Comparison of ENCODE assay signal across 10 cellular contexts in the genomic region with DNA sequence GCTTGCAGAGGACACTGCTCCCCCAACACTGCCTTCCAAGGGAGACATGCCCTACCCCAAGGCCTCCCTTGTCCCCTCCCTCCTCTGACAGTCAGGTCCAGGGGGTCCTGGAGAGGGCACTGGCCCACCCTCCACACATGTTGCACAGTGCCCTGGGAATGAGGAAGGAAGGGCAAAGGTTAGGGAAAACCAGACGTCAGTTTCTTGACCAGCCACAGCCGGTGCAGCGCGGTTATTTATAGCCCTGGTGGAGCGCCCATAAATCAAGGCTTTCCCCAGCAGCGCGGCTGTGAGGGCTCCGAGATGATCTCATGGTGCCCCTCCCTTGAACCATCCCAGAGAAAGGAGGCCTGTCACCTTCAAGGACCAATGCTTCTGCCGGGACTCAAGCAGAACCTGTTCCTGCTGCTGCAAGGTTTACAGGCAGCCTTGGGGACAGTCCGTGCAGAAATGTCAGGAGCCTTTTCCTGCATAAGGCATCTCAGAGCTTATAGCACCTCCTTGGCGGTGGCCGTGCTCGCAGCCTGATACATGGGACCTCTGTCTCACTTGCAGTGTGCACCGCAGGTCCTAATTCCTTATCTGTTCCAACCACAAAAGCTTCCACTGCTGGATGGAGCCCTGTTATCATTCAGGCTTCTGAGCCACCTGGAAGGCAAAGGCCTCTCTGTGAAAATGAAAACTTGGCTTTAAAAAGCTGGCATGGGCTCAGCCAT.
DNase-seq lines count a peak whose midpoint lies in the region; ATAC-seq, FAIRE-seq and TF ChIP-seq lines count a peak whose summit lies in the region.
"Had no signal": no experiment of that assay in that cellular context is flagged by ENCODE, and none has a peak within 500 bp of the region (broad histone marks: within the 10 kb centered on the region; RNA-seq: fewer than 3 reads in every experiment).

No MANE protein-coding gene starts in this region.

- H3K27me3 Mint-ChIP-seq in T-helper 17 cell: no peaks in the 10 kb centered on the region

- TF ChIP-seq CTCF in endothelial cell of umbilical vein (IDR thresholded peaks at IDR 0.05; ENCODE audit: extremely low read depth in 1 of 2, insufficient read depth in 1 of 2, low read depth in 1 of 2, low read length in 2 of 2): no peak

- H3K4me1 ChIP-seq in endothelial cell of umbilical vein (ENCODE audit: control insufficient read depth, extremely low read depth, insufficient read depth, low read length): peaks cover 2% of the 10 kb centered on the region

- peaks cover 0 to 1% of the 10 kb centered on the region in 2 experiments for H3K27me3 ChIP-seq in endothelial cell of umbilical vein (ENCODE audit: control insufficient read depth in 2 of 2, insufficient read depth in 2 of 2, low read length in 2 of 2)

- ATAC-seq in GM19397 (IDR thresholded peaks at IDR 0.05; ENCODE audit: unreplicated experiment) (no peak), T-helper 17 cell (no peak)

- H3K36me3 Mint-ChIP-seq in T-helper 17 cell (ENCODE audit: low read depth): no peaks in the 10 kb centered on the region

- H3K27ac ChIP-seq in endothelial cell of umbilical vein (ENCODE audit: insufficient read depth, low read depth, low read length): no peak overlapping the region

- peaks cover 4% of the 10 kb centered on the region for H3K4me1 Mint-ChIP-seq in T-helper 17 cell
- H3K4me1 Mint-ChIP-seq: activated CD4-positive, alpha-beta T cell treated with anti-CD3 and anti-CD28 coated beads, Interleukin-2, amount 10 ng/mL, durations not matched to agents 24 days and 14 days had no signal

- H4K20me1 ChIP-seq in endothelial cell of umbilical vein (replicated peaks; ENCODE audit: control insufficient read depth, extremely low read depth, insufficient read depth, low read length): no peaks in the 10 kb centered on the region

- intact Hi-C loops in endothelial cell of umbilical vein (cut with micrococcal nuclease): no loop called here

- TF ChIP-seq POLR2A in endothelial cell of umbilical vein (IDR thresholded peaks at IDR 0.05; ENCODE audit: low read depth, low read length): no peak

- POLR2A ChIA-PET in endothelial cell of umbilical vein (lab: Charles Lee): no interaction called here

- no peaks in the 10 kb centered on the region for H3K36me3 ChIP-seq in endothelial cell of umbilical vein (ENCODE audit: control insufficient read depth in 2 of 2, extremely low read depth in 1 of 2, insufficient read depth in 2 of 2, low read length in 2 of 2)

- H3K9ac ChIP-seq in endothelial cell of umbilical vein (replicated peaks; ENCODE audit: extremely low read depth, insufficient read depth, low read length): no peak overlapping the region

- no peaks in the 10 kb centered on the region for H3K79me2 ChIP-seq in endothelial cell of umbilical vein (ENCODE audit: control insufficient read depth, insufficient read depth, low read length)

- peak; percentile 16 for DNase-seq in NCI-H2227 (lab: John Stamatoyannopoulos, UW; ENCODE audit: unreplicated experiment)
- DNase-seq in NCI-H2227 treated with DMSO at 0.1 percent for 48 hours (lab: John Stamatoyannopoulos, UW): no peak
- DNase-seq in endothelial cell of umbilical vein (ENCODE audit: low read depth, low spot score): peak; percentile 22
- DNase-seq in mucosa of gallbladder (ENCODE audit: low spot score): peak; percentile 52
- DNase-seq in activated gamma-delta T cell (lab: John Stamatoyannopoulos, UW): no peak
- no peak for DNase-seq in dedifferentiated amniotic fluid mesenchymal stem cell (ENCODE audit: extremely low spot score)
- no peak for DNase-seq in T-helper 17 cell
- DNase-seq: activated CD4-positive, alpha-beta T cell treated with anti-CD3 and anti-CD28 coated beads, Interleukin-2, amount 10 ng/mL, durations not matched to agents 24 days and 14 days; stimulated activated CD4-positive, alpha-beta T cell treated with anti-CD3 and anti-CD28 coated beads, Interleukin-4, amount 100 ng/mL, for 1 hour had no signal

- dilution Hi-C loops in endothelial cell of umbilical vein (cut with MboI; ENCODE audit: extremely low pct_ligation_motif_present, low sequenced_read_pairs): no loop called here

- no peak overlapping the region for H3K4me3 ChIP-seq in endothelial cell of umbilical vein (replicated peaks in 1 of 3; ENCODE audit: insufficient read depth in 1 of 3, low read depth in 1 of 3, low read length in 3 of 3)

- H3K4me2 ChIP-seq in endothelial cell of umbilical vein (ENCODE audit: insufficient read depth, low read length): no peak overlapping the region

- no peak overlapping the region for H3K4me3 Mint-ChIP-seq in T-helper 17 cell
- H3K4me3 Mint-ChIP-seq: activated CD4-positive, alpha-beta T cell treated with anti-CD3 and anti-CD28 coated beads, Interleukin-2, amount 10 ng/mL, durations not matched to agents 24 days and 14 days had no signal

- CTCF ChIA-PET in endothelial cell of umbilical vein (lab: Charles Lee): interaction anchor here (1.8 kb wide), 1 partner anchor 153 kb away, joined by 6 read pairs; no protein-coding TSS in a partner anchor

- H3K9me1 ChIP-seq in endothelial cell of umbilical vein (replicated peaks; ENCODE audit: control insufficient read depth, extremely low read depth, insufficient read depth, low read length): no peaks in the 10 kb centered on the region

- H3K9me3 ChIP-seq in endothelial cell of umbilical vein (replicated peaks; ENCODE audit: control insufficient read depth, insufficient read depth, low read length) (no peaks in the 10 kb centered on the region), T-helper 17 cell (ENCODE audit: control insufficient read depth, low read length, poor library complexity, severe bottlenecking) (no peaks in the 10 kb centered on the region)

- no peak for FAIRE-seq in endothelial cell of umbilical vein (lab: Jason Lieb, UNC)

- H2AFZ ChIP-seq in endothelial cell of umbilical vein (ENCODE audit: low read depth, low read length): no peak overlapping the region

- no TSS peak for BruUV-seq in endothelial cell of umbilical vein (replicated peaks; lab: Mats Ljungman, UMichigan)

- H3K27ac Mint-ChIP-seq in T-helper 17 cell: no peak overlapping the region
- H3K27ac Mint-ChIP-seq: activated CD4-positive, alpha-beta T cell treated with anti-CD3 and anti-CD28 coated beads, Interleukin-2, amount 10 ng/mL, durations not matched to agents 24 days and 14 days had no signal

TF ChIP-seq in endothelial cell of umbilical vein, 7 proteins besides CTCF, POLR2A, EP300 and RAD21:
- TF ChIP-seq MYC (IDR thresholded peaks at IDR 0.05; ENCODE audit: low read depth, low read length): no peak
- TF ChIP-seq FOS (IDR thresholded peaks at IDR 0.05; ENCODE audit: borderline replicate concordance, insufficient read depth, low read length): no peak
- no peak for TF ChIP-seq EZH2 (IDR thresholded peaks at IDR 0.05; ENCODE audit: borderline replicate concordance, low read depth, low read length, severe bottlenecking)
- no peak for TF ChIP-seq POLR2AphosphoS5 (IDR thresholded peaks at IDR 0.05; ENCODE audit: insufficient read depth, low read depth, low read length)
- no peak for TF ChIP-seq GATA2 (IDR thresholded peaks at IDR 0.05; ENCODE audit: insufficient read depth, insufficient read length, low read depth, low read length)
- TF ChIP-seq JUN (IDR thresholded peaks at IDR 0.05; ENCODE audit: borderline replicate concordance, insufficient read depth, insufficient read length, low read depth): no peak
- TF ChIP-seq, protein P1, sequence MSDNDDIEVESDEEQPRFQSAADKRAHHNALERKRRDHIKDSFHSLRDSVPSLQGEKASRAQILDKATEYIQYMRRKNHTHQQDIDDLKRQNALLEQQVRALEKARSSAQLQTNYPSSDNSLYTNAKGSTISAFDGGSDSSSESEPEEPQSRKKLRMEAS (IDR thresholded peaks at IDR 0.05; ENCODE audit: insufficient read depth, insufficient read length): no peak

Comparison
In these comparisons a context has a peak if more than half of its experiments do, and no peak if none do; other contexts are left out.
1. DNase-seq: peak in NCI-H2227 (single experiment), endothelial cell of umbilical vein (single experiment) and mucosa of gallbladder (single experiment); none in NCI-H2227 treated with DMSO at 0.1 percent for 48 hours (single experiment), activated gamma-delta T cell (single experiment), dedifferentiated amniotic fluid mesenchymal stem cell (single experiment) and T-helper 17 cell (0 of 3).